In the genomic region with DNA sequence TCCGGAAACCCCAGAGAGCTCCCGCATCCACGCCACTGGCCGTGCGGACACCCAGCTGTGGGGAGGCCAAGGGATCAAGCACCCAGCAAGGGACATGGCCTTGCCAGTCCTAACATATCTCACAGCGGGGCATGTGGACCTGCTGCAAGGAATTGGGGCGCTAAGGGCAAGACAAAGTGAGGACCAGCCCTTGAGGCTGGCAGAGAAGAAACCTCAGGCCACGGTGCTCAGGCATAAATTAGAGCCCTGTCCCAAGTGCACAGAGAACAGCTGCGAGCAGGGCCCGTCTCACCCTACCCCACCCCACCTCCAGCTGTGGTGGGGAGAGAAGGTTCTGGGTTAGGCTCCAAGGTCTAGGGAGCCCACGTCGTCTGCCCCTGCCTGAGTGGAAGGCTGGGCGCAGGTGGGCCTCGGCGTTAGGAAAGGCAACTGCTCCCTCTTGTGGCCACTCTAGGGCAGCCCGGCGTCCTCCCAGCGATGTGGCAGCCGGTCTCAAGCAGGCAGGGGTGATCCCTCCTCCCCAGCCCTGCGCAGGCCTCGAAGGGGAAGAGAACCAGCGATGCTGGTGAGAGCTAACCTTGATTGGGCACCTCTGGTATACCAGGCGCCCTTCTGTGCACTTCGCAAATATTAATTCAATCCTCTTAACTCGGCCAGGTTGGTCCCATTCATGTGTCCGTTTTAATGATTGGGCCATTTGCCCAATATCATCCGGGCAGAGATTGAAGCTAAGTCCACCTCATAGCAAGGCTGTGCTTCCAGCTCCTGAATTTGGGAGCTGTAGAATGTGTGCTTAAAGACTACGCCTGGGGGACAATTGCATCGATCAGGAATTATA, we compare ENCODE assay signal across 7 cellular contexts.
DNase-seq lines count a peak whose midpoint lies in the region; ATAC-seq and TF ChIP-seq lines count a peak whose summit lies in the region.

No MANE protein-coding gene starts in this region.

- H3K9me2 ChIP-seq in OCI-LY1 (ENCODE audit: low read depth, low read length), result no peaks in the 10 kb centered on the region

- H3K27me3 ChIP-seq in HL-60 (ENCODE audit: insufficient read depth, poor library complexity, severe bottlenecking) (peaks cover 4% of the 10 kb centered on the region), OCI-LY1 (ENCODE audit: insufficient read depth, low read length) (peaks cover 8% of the 10 kb centered on the region)
- no peaks in the 10 kb centered on the region for H3K27me3 ChIP-seq in naive thymus-derived CD4-positive, alpha-beta T cell (ENCODE audit: control insufficient read depth in 2 of 2, insufficient read depth in 2 of 2, low read length in 2 of 2)

- DNase-seq in HL-60 (ENCODE audit: low read depth in 1 of 2, low spot score in 1 of 2) (peak; percentile 25 to 61), epithelial cell of proximal tubule (ENCODE audit: low read depth) (no peak)
- DNase-seq in activated CD8-positive, alpha-beta memory T cell treated with anti-CD3 and anti-CD28 coated beads, Interleukin-2, amount 50 U/mL, for 4 hours, result peak; percentile 72
- DNase-seq in naive thymus-derived CD4-positive, alpha-beta T cell, result peak; percentile 39 to 74 (median 53)
- peak; percentile 71 to 87 for DNase-seq in stimulated activated effector memory CD8-positive, alpha-beta T cell treated with anti-CD3 and anti-CD28 coated beads, Interleukin-12 subunit alpha, Interleukin-12 subunit beta, amount 100 ng/mL, for 72 hours (ENCODE audit: low spot score in 2 of 2)

- H3K4me2 ChIP-seq in OCI-LY1 (ENCODE audit: low read length), result no peak overlapping the region

- POLR2A ChIA-PET in naive thymus-derived CD4-positive, alpha-beta T cell (lab: Charles Lee), result no interaction called here

- no peak overlapping the region for H3K4me3 Mint-ChIP-seq in naive thymus-derived CD4-positive, alpha-beta T cell
- no peak overlapping the region for H3K4me3 Mint-ChIP-seq in stimulated activated effector memory CD8-positive, alpha-beta T cell treated with anti-CD3 and anti-CD28 coated beads, Interleukin-12 subunit alpha, Interleukin-12 subunit beta, amount 100 ng/mL, for 72 hours

- H3K27ac ChIP-seq in HL-60 (replicated peaks), result no peak overlapping the region
- H3K27ac ChIP-seq in OCI-LY1 (ENCODE audit: low read depth, low read length, poor library complexity, severe bottlenecking), result no peak overlapping the region
- H3K27ac ChIP-seq in naive thymus-derived CD4-positive, alpha-beta T cell (ENCODE audit: low read depth, low read length), result no peak overlapping the region

- H3K36me3 Mint-ChIP-seq in naive thymus-derived CD4-positive, alpha-beta T cell, result peaks cover 0 to 4% (median 0%) of the 10 kb centered on the region in 5 donors
- H3K36me3 Mint-ChIP-seq in stimulated activated effector memory CD8-positive, alpha-beta T cell treated with anti-CD3 and anti-CD28 coated beads, Interleukin-12 subunit alpha, Interleukin-12 subunit beta, amount 100 ng/mL, for 72 hours, result no peaks in the 10 kb centered on the region

- peaks cover 15% of the 10 kb centered on the region for H3K9me3 ChIP-seq in OCI-LY1 (ENCODE audit: low read length)
- no peaks in the 10 kb centered on the region for H3K9me3 ChIP-seq in naive thymus-derived CD4-positive, alpha-beta T cell (ENCODE audit: control insufficient read depth in 2 of 3, low read length in 3 of 3)

- no peaks in the 10 kb centered on the region for H3K4me1 ChIP-seq in OCI-LY1 (ENCODE audit: insufficient read depth, low read length, severe bottlenecking)
- peaks cover 0 to 4% of the 10 kb centered on the region in 2 donors for H3K4me1 ChIP-seq in naive thymus-derived CD4-positive, alpha-beta T cell (ENCODE audit: control insufficient read depth in 2 of 2, insufficient read depth in 2 of 2, low read length in 2 of 2)

- H3K4me1 Mint-ChIP-seq in naive thymus-derived CD4-positive, alpha-beta T cell, result peaks cover 0 to 5% (median 0%) of the 10 kb centered on the region in 7 donors
- H3K4me1 Mint-ChIP-seq in stimulated activated effector memory CD8-positive, alpha-beta T cell treated with anti-CD3 and anti-CD28 coated beads, Interleukin-12 subunit alpha, Interleukin-12 subunit beta, amount 100 ng/mL, for 72 hours, result no peaks in the 10 kb centered on the region

- intact Hi-C loops in naive thymus-derived CD4-positive, alpha-beta T cell (cut with micrococcal nuclease), result loop anchor here (1.0 to 2.0 kb wide), 5 partner anchors 86 to 516 kb away; no protein-coding TSS in a partner anchor

- CTCF ChIA-PET in naive thymus-derived CD4-positive, alpha-beta T cell (lab: Charles Lee), result interaction anchor here (0.6 to 2.0 kb wide), 7 partner anchors 36 to 516 kb away, joined by 3 to 8 read pairs (median 4); no protein-coding TSS in a partner anchor

- H3K9me3 Mint-ChIP-seq in naive thymus-derived CD4-positive, alpha-beta T cell, result peaks cover 0 to 3% (median 0%) of the 10 kb centered on the region in 11 donors
- H3K9me3 Mint-ChIP-seq in stimulated activated effector memory CD8-positive, alpha-beta T cell treated with anti-CD3 and anti-CD28 coated beads, Interleukin-12 subunit alpha, Interleukin-12 subunit beta, amount 100 ng/mL, for 72 hours, result no peaks in the 10 kb centered on the region

- H3K4me3 ChIP-seq in HL-60 (replicated peaks; ENCODE audit: insufficient read depth, low read length) (no peak overlapping the region), OCI-LY1 (ENCODE audit: low read depth, low read length, poor library complexity, severe bottlenecking) (no peak overlapping the region), epithelial cell of proximal tubule (ENCODE audit: low read depth, low read length) (no peak overlapping the region)
- H3K4me3 ChIP-seq in naive thymus-derived CD4-positive, alpha-beta T cell (ENCODE audit: low read length), result no peak overlapping the region

- no peaks in the 10 kb centered on the region for H3K36me3 ChIP-seq in OCI-LY1 (ENCODE audit: insufficient read depth, low read length)
- H3K36me3 ChIP-seq in naive thymus-derived CD4-positive, alpha-beta T cell (ENCODE audit: control insufficient read depth in 2 of 3, insufficient read depth in 3 of 3, low read length in 3 of 3), result no peaks in the 10 kb centered on the region

- no peaks in the 10 kb centered on the region for H4K20me1 ChIP-seq in OCI-LY1 (ENCODE audit: insufficient read depth, low read length)

- H3K27me3 Mint-ChIP-seq in naive thymus-derived CD4-positive, alpha-beta T cell, result peaks cover 8 to 25% (median 21%) of the 10 kb centered on the region in 5 donors

- no peak overlapping the region for H2AFZ ChIP-seq in OCI-LY1 (ENCODE audit: low read length)

- TF ChIP-seq CTCF in GM12873 (IDR thresholded peaks at IDR 0.05; ENCODE audit: insufficient read depth, low read depth, low read length, missing control alignments) (peak; percentile 91), HL-60 (IDR thresholded peaks at IDR 0.05; ENCODE audit: insufficient read depth, low read length) (peak; percentile 65), OCI-LY1 (IDR thresholded peaks at IDR 0.05; ENCODE audit: low read length) (peak; percentile 87), epithelial cell of proximal tubule (conservative IDR thresholded peaks at IDR 0.05; ENCODE audit: low read depth, low read length) (peak; percentile 86)

- no peak overlapping the region for H3K27ac Mint-ChIP-seq in naive thymus-derived CD4-positive, alpha-beta T cell
- no peak overlapping the region for H3K27ac Mint-ChIP-seq in stimulated activated effector memory CD8-positive, alpha-beta T cell treated with anti-CD3 and anti-CD28 coated beads, Interleukin-12 subunit alpha, Interleukin-12 subunit beta, amount 100 ng/mL, for 72 hours

- H3K79me2 ChIP-seq in OCI-LY1 (ENCODE audit: insufficient read depth, low read length), result no peaks in the 10 kb centered on the region

- H3F3A ChIP-seq in OCI-LY1 (ENCODE audit: insufficient read depth, low read length), result no peaks in the 10 kb centered on the region

- no peak overlapping the region for H3K9ac ChIP-seq in OCI-LY1 (ENCODE audit: low read length)

- peak; percentile 87 for ATAC-seq in naive thymus-derived CD4-positive, alpha-beta T cell
- peak; percentile 92 for ATAC-seq in stimulated activated effector memory CD8-positive, alpha-beta T cell treated with anti-CD3 and anti-CD28 coated beads, Interleukin-12 subunit alpha, Interleukin-12 subunit beta, amount 100 ng/mL, for 72 hours
